In genomic region chr7:46764100-46764941, GRCh38 we compare ENCODE assay signal across 10 cellular contexts.
DNase-seq lines count a peak whose midpoint lies in the region; ATAC-seq lines count a peak whose summit lies in the region.
"Had no signal": no experiment of that assay in that cellular context is flagged by ENCODE, and none has a peak within 500 bp of the region (broad histone marks: within the 10 kb centered on the region; RNA-seq: fewer than 3 reads in every experiment).

No MANE protein-coding gene starts in this region.

- ATAC-seq in GM18511 (IDR thresholded peaks at IDR 0.05; ENCODE audit: unreplicated experiment) (peak; percentile 88), HG03039 (IDR thresholded peaks at IDR 0.05; ENCODE audit: unreplicated experiment) (no peak)
- ATAC-seq: stimulated activated memory B cell treated with anti-CD40 and anti-IgM and Interleukin-4, amounts not matched to agents 10 μg/mL and 1 μg/mL and 100 μg/mL, for 72 hours had no signal

- DNase-seq in NCI-H774 (lab: John Stamatoyannopoulos, UW) (peak; percentile 1), fibroblast of gingiva (ENCODE audit: low read depth) (peak; percentile 95), renal cortical epithelial cell (ENCODE audit: low read depth) (peak; percentile 98), COR-L47 (lab: John Stamatoyannopoulos, UW) (no peak)
- no peak for DNase-seq in stimulated activated CD4-positive, alpha-beta T cell treated with anti-CD3 and anti-CD28 coated beads, Interleukin-12 subunit alpha, Interleukin-12 subunit beta, amount 100 ng/mL, for 4 hours
- DNase-seq in activated naive CD4-positive, alpha-beta T cell treated with Interleukin-2 at 50 U/mL for 16 hours: no peak
- DNase-seq: NCI-H2107 had no signal

Comparison
In these comparisons a context has a peak if more than half of its experiments do, and no peak if none do; other contexts are left out.
1. DNase-seq: peak in NCI-H774 (single experiment), fibroblast of gingiva (single experiment) and renal cortical epithelial cell (single experiment); none in COR-L47 (single experiment), stimulated activated CD4-positive, alpha-beta T cell treated with anti-CD3 and anti-CD28 coated beads, Interleukin-12 subunit alpha, Interleukin-12 subunit beta, amount 100 ng/mL, for 4 hours (single experiment) and activated naive CD4-positive, alpha-beta T cell treated with Interleukin-2 at 50 U/mL for 16 hours (single experiment).